Comparison of ENCODE assay signal across 8 cellular contexts in the genomic region with DNA sequence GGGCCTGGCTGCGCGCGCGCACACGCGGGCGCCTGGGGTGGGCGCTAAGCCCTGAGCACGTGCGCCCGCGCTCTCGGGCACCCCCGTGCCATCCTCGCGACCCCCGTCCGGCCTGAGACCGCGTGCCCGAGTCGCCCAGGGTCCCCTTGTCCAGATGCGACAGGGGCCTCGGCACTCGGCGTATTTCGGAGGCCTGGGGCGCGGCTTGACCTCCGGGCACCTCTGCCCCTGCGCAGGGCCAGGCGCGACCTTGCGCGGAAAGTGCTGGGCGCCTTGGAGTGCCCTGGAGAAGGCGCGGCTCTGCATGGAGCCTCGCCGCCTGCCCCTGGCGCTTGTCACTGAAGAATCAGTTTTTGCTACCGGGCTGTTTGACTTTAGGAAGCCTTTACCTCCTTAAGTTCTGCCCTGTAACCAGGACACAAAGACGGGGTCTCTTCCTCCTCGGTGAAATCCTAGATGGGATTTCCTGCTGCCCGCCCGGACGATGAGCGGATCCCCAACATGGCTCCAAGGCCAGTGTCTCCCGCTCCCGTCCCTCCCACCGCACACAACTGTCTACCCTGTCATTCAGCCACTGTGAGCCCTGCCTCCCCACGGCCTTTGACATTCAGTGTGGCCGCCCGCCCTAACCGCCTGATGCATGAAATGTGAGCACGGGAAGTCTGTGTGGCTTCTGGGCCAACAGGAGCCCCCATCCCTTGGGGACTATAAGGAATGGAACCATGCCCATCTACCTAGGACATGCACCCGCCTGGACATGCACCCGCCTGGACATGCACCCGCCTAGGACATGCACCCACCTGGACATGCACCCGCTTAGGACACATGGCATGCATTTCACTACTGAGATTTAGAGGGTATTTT. TPM values are rescaled to one million over a fixed set of nuclear protein-coding genes. Genes with fewer than 3 reads are reported as not detected.
DNase-seq lines count a peak whose midpoint lies in the region; ATAC-seq and TF ChIP-seq lines count a peak whose summit lies in the region.

No MANE protein-coding gene starts in this region.

- peak; percentile 9 for ATAC-seq in left lung

- CTCF ChIA-PET in activated CD4-positive, alpha-beta T cell treated with anti-CD3 and anti-CD28 coated beads, Interleukin-2, amount 10 ng/mL, durations not matched to agents 7 days and 5 days (lab: Charles Lee) = no interaction called here

- H3K27ac Mint-ChIP-seq in activated CD4-positive, alpha-beta T cell treated with anti-CD3 and anti-CD28 coated beads, Interleukin-2, amount 10 ng/mL, durations not matched to agents 7 days and 5 days = no peak overlapping the region

- no peak for DNase-seq in activated CD4-positive, alpha-beta T cell treated with anti-CD3 and anti-CD28 coated beads, Interleukin-2, amount 10 ng/mL, durations not matched to agents 7 days and 5 days
- DNase-seq in activated CD4-positive, alpha-beta T cell treated with anti-CD3 and anti-CD28 coated beads for 1 hour = no peak
- DNase-seq in astrocyte of the hippocampus (ENCODE audit: low read depth, low spot score) (peak; percentile 21), left lung (peak in 1 of 2 donors; percentile 37), tibial nerve (ENCODE audit: low spot score in 2 of 2) (no peak), NCI-H1694 treated with DMSO at 0.1 percent for 48 hours (lab: John Stamatoyannopoulos, UW) (no peak), mucosa of gallbladder (ENCODE audit: low spot score) (no peak), midbrain (lab: John Stamatoyannopoulos, UW) (no peak)

- POLR2A ChIA-PET in activated CD4-positive, alpha-beta T cell treated with anti-CD3 and anti-CD28 coated beads, Interleukin-2, amount 10 ng/mL, durations not matched to agents 7 days and 5 days (lab: Charles Lee) = no interaction called here

- no peaks in the 10 kb centered on the region for H3K36me3 Mint-ChIP-seq in activated CD4-positive, alpha-beta T cell treated with anti-CD3 and anti-CD28 coated beads, Interleukin-2, amount 10 ng/mL, durations not matched to agents 7 days and 5 days (ENCODE audit: low read depth)

- peaks cover 31% of the 10 kb centered on the region for H3K27me3 Mint-ChIP-seq in activated CD4-positive, alpha-beta T cell treated with anti-CD3 and anti-CD28 coated beads, Interleukin-2, amount 10 ng/mL, durations not matched to agents 7 days and 5 days

- H3K9me3 ChIP-seq in left lung (no peaks in the 10 kb centered on the region), tibial nerve (peaks cover 0 to 2% (median 0%) of the 10 kb centered on the region in 4 donors)

- 16 to 26% methylated on average over 33 to 51 of the region's 60 CpGs for WGBS in tibial nerve, 2 donors

- H3K4me3 Mint-ChIP-seq in activated CD4-positive, alpha-beta T cell treated with anti-CD3 and anti-CD28 coated beads, Interleukin-2, amount 10 ng/mL, durations not matched to agents 7 days and 5 days = peak overlapping the region; percentile 63

- no peak for TF ChIP-seq POLR2A in tibial nerve (IDR thresholded peaks at IDR 0.05)

- peaks cover 0 to 38% of the 10 kb centered on the region in 2 donors for H3K27me3 ChIP-seq in left lung
- no peaks in the 10 kb centered on the region for H3K27me3 ChIP-seq in tibial nerve

- TF ChIP-seq EP300 in tibial nerve (IDR thresholded peaks at IDR 0.05) = no peak

- peaks cover 15% of the 10 kb centered on the region for H3K4me1 Mint-ChIP-seq in activated CD4-positive, alpha-beta T cell treated with anti-CD3 and anti-CD28 coated beads, Interleukin-2, amount 10 ng/mL, durations not matched to agents 7 days and 5 days

- H3K4me1 ChIP-seq in left lung (peaks cover 9 to 23% of the 10 kb centered on the region in 2 donors), tibial nerve (peaks cover 0 to 25% (median 9%) of the 10 kb centered on the region in 4 donors)

- H3K4me3 ChIP-seq in left lung (peak overlapping the region; percentile 87 to 92), tibial nerve (peak overlapping the region; percentile 64 to 91 (median 80))

- H3K36me3 ChIP-seq in left lung (no peaks in the 10 kb centered on the region), tibial nerve (no peaks in the 10 kb centered on the region)

- no peaks in the 10 kb centered on the region for H3K9me3 Mint-ChIP-seq in activated CD4-positive, alpha-beta T cell treated with anti-CD3 and anti-CD28 coated beads, Interleukin-2, amount 10 ng/mL, durations not matched to agents 7 days and 5 days

- H3K27ac ChIP-seq in left lung (peak overlapping the region; percentile 17 to 80), tibial nerve (peak overlapping the region; percentile 58 to 92 (median 75))

- TF ChIP-seq CTCF in left lung (IDR thresholded peaks at IDR 0.05) (no peak), tibial nerve (IDR thresholded peaks at IDR 0.05) (no peak)

- intact Hi-C loops in left lung (cut with DNase I) = no loop called here

RNA-seq across cellular contexts. Expression of a gene that starts 1.1 kb away (rescaled TPM):
- 10 to 100 TPM; 11.1 to 15.2 TPM for total RNA-seq in activated CD4-positive, alpha-beta T cell treated with anti-CD3 and anti-CD28 coated beads, Interleukin-2, amount 10 ng/mL, durations not matched to agents 7 days and 5 days
- total RNA-seq in left lung (10 to 100 TPM; 13.2 to 18.2 TPM), tibial nerve (10 to 100 TPM in 3 of 4 donors, 1 to 10 TPM in 1; 9.4 to 18.1 (median 16.2) TPM), mucosa of gallbladder (23.8 TPM)

RNA-seq across cellular contexts. Expression of a gene that starts 23.2 kb away (rescaled TPM):
- total RNA-seq in activated CD4-positive, alpha-beta T cell treated with anti-CD3 and anti-CD28 coated beads, Interleukin-2, amount 10 ng/mL, durations not matched to agents 7 days and 5 days = 1 to 10 TPM; 4.4 to 6.1 TPM
- 10 to 100 TPM; 11.7 to 12.6 TPM for total RNA-seq in left lung
- 10 to 100 TPM; 10.1 to 21.6 (median 17.9) TPM for total RNA-seq in tibial nerve
- total RNA-seq in mucosa of gallbladder = 12.4 TPM
